ENCODE assay signal across 22 cellular contexts in genomic region chr22:27068121-27068520, GRCh38.
"Had no signal": no experiment of that assay in that cellular context is flagged by ENCODE, and none has a peak within 500 bp of the region (broad histone marks: within the 10 kb centered on the region; RNA-seq: fewer than 3 reads in every experiment).

No MANE protein-coding gene starts in this region.

- H3K4me1 ChIP-seq: SJSA1 had no signal

- ATAC-seq: HepG2 had no signal

- H3K36me3 ChIP-seq: MG63, SJSA1 had no signal

- H3K4me3 ChIP-seq: MG63, SJSA1, SK-N-MC had no signal

- H3K27me3 ChIP-seq: MG63 had no signal

- H3K9me3 ChIP-seq: MG63, SJSA1 had no signal

- FAIRE-seq: HepG2, RCC 7860 had no signal

- H3K27ac ChIP-seq: SJSA1, SK-N-MC had no signal

- DNase-seq: IMR-90, Karpas-422, KG1, MG63, NCI-H1092, NCI-H1105 treated with DMSO at 0.1 percent for 48 hours, NCI-H1417 treated with DMSO at 0.1 percent for 48 hours, NCI-H146, NCI-H1930, NCI-H2081, NCI-H2107, NCI-H2227 treated with DMSO at 0.1 percent for 48 hours, NCI-H524, NCI-H526 treated with DMSO at 0.1 percent for 48 hours, NCI-H748 treated with DMSO at 0.1 percent for 48 hours, Right ventricle myocardium superior, RPMI8226, SIG-M5 had no signal
